In the genomic region with DNA sequence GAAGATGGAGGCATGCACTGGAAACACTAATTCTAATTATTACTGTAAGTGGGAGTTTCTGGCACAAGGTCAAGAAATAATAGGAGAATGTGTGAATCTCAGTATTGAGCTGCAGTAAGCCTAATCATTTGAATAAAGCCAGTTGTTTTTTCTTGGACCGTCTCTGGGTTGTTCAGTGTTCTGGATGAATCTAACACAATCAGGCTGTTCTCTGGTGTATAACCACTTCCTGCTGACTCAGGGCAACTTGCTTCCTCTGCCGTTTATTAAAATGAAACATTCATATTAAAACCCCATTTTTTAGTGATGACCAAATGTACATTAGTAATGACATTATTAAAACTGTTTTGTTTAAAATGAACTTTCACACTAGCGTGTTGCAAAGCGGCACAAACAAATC, we compare ENCODE assay signal across 7 cellular contexts.
DNase-seq lines count a peak whose midpoint lies in the region; ATAC-seq and TF ChIP-seq lines count a peak whose summit lies in the region.

No MANE protein-coding gene starts in this region.

- H3K9me3 Mint-ChIP-seq in T-helper 1 cell treated with Interleukin-12 subunit alpha and Interleukin-12 subunit beta and Interleukin-4 antibody, amounts not matched to agents 30 μg/mL and 1 μg/mL, for 36 hours: peaks cover 4% of the 10 kb centered on the region
- H3K9me3 Mint-ChIP-seq in type B pancreatic cell: no peaks in the 10 kb centered on the region

- no peaks in the 10 kb centered on the region for H3K4me1 ChIP-seq in aorta (ENCODE audit: control insufficient read depth in 1 of 2, insufficient read depth in 2 of 2, low read length in 2 of 2)

- no peaks in the 10 kb centered on the region for H3K9me3 ChIP-seq in aorta (ENCODE audit: control insufficient read depth, low read length)

- H3K27me3 ChIP-seq in aorta (ENCODE audit: control insufficient read depth in 1 of 2, insufficient read depth in 2 of 2, low read length in 1 of 2): no peaks in the 10 kb centered on the region

- WGBS in aorta, 2 donors: 40 to 46% methylated on average over 4 of the region's 4 CpGs

- intact Hi-C loops in aorta (cut with DNase I): no loop called here

- no peak overlapping the region for H3K4me3 ChIP-seq in aorta (ENCODE audit: low read length in 2 of 2)

- TF ChIP-seq CTCF in type B pancreatic cell (conservative IDR thresholded peaks at IDR 0.05): no peak

- peak overlapping the region; percentile 70 for H3K27ac Mint-ChIP-seq in T-helper 1 cell treated with Interleukin-12 subunit alpha and Interleukin-12 subunit beta and Interleukin-4 antibody, amounts not matched to agents 30 μg/mL and 1 μg/mL, for 36 hours
- no peak overlapping the region for H3K27ac Mint-ChIP-seq in type B pancreatic cell

- H3K36me3 Mint-ChIP-seq in T-helper 1 cell treated with Interleukin-12 subunit alpha and Interleukin-12 subunit beta and Interleukin-4 antibody, amounts not matched to agents 30 μg/mL and 1 μg/mL, for 36 hours (ENCODE audit: low read depth): peaks cover 6% of the 10 kb centered on the region
- H3K36me3 Mint-ChIP-seq in type B pancreatic cell: no peaks in the 10 kb centered on the region

- no peak overlapping the region for H3K27ac ChIP-seq in aorta (ENCODE audit: low read depth in 1 of 2, low read length in 2 of 2)

- H3K27me3 Mint-ChIP-seq in T-helper 1 cell treated with Interleukin-12 subunit alpha and Interleukin-12 subunit beta and Interleukin-4 antibody, amounts not matched to agents 30 μg/mL and 1 μg/mL, for 36 hours (ENCODE audit: low read depth): peaks cover 5% of the 10 kb centered on the region
- H3K27me3 Mint-ChIP-seq in type B pancreatic cell: peaks cover 3% of the 10 kb centered on the region

- H3K36me3 ChIP-seq in aorta (ENCODE audit: control insufficient read depth in 1 of 2, insufficient read depth in 2 of 2, low read length in 1 of 2): no peaks in the 10 kb centered on the region

- H3K4me1 Mint-ChIP-seq in T-helper 1 cell treated with Interleukin-12 subunit alpha and Interleukin-12 subunit beta and Interleukin-4 antibody, amounts not matched to agents 30 μg/mL and 1 μg/mL, for 36 hours (ENCODE audit: low read depth): peaks cover 22% of the 10 kb centered on the region
- peaks cover 14% of the 10 kb centered on the region for H3K4me1 Mint-ChIP-seq in type B pancreatic cell (ENCODE audit: unreplicated experiment)

- ATAC-seq in GM18499 (IDR thresholded peaks at IDR 0.05; ENCODE audit: insufficient read depth, unreplicated experiment): peak; percentile 72
- ATAC-seq in HG02884 (IDR thresholded peaks at IDR 0.05; ENCODE audit: unreplicated experiment): peak; percentile 67
- ATAC-seq in aorta (ENCODE audit: low FRiP score): no peak

- peak overlapping the region; percentile 18 for H3K4me3 Mint-ChIP-seq in T-helper 1 cell treated with Interleukin-12 subunit alpha and Interleukin-12 subunit beta and Interleukin-4 antibody, amounts not matched to agents 30 μg/mL and 1 μg/mL, for 36 hours
- no peak overlapping the region for H3K4me3 Mint-ChIP-seq in type B pancreatic cell

- DNase-seq in hepatic stellate cell (ENCODE audit: low spot score) (peak; percentile 19), type B pancreatic cell (ENCODE audit: extremely low spot score, unreplicated experiment) (no peak), aorta (no peak)
- no peak for DNase-seq in stimulated activated naive CD4-positive, alpha-beta T cell (lab: John Stamatoyannopoulos, UW)
